ENCODE assay signal across 9 cellular contexts in genomic region chr5:151196556-151197290, GRCh38. TPM values are rescaled to one million over a fixed set of nuclear protein-coding genes. Genes with fewer than 3 reads are reported as not detected.
DNase-seq lines count a peak whose midpoint lies in the region; ATAC-seq, FAIRE-seq and TF ChIP-seq lines count a peak whose summit lies in the region.
"Had no signal": no experiment of that assay in that cellular context is flagged by ENCODE, and none has a peak within 500 bp of the region (broad histone marks: within the 10 kb centered on the region; RNA-seq: fewer than 3 reads in every experiment).

No MANE protein-coding gene starts in this region.

- intact Hi-C loops in lower lobe of right lung (cut with DNase I): no loop called here
- intact Hi-C loops in activated T-helper 2 cell treated with anti-CD3 and anti-CD28 coated beads, Interferon-gamma antibody, Interleukin-2, Interleukin-4, amounts not matched to agents 10 μg/mL and 5 μg/mL and 100 μg/mL, durations not matched to agents 14 hours and 24 hours and 36 hours (cut with micrococcal nuclease): no loop called here

- 71% methylated on average over 5 of the region's 5 CpGs for WGBS in SK-N-SH (ENCODE audit: low lambda C conversion rate)

- POLR2A ChIA-PET in SK-N-SH (lab: Yijun Ruan, JAX): no interaction called here

- H3K4me2 ChIP-seq in SK-N-SH: no peak overlapping the region

- H3K4me1 ChIP-seq in lower lobe of right lung: peaks cover 17% of the 10 kb centered on the region
- no peaks in the 10 kb centered on the region for H3K4me1 ChIP-seq in SK-N-SH (ENCODE audit: control insufficient read depth in 1 of 2, insufficient read depth in 2 of 2, low read depth in 1 of 2, low read length in 1 of 2)

- H3K27me3 Mint-ChIP-seq in activated T-helper 2 cell treated with anti-CD3 and anti-CD28 coated beads, Interferon-gamma antibody, Interleukin-2, Interleukin-4, amounts not matched to agents 10 μg/mL and 5 μg/mL and 100 μg/mL, durations not matched to agents 14 hours and 24 hours and 36 hours (ENCODE audit: low read depth): no peaks in the 10 kb centered on the region

- H3K27me3 ChIP-seq in lower lobe of right lung (ENCODE audit: low read depth) (no peaks in the 10 kb centered on the region), SK-N-SH (ENCODE audit: insufficient read depth) (no peaks in the 10 kb centered on the region; the same call in 1 of the 2 replicates)

- H3F3A ChIP-seq in SK-N-SH (replicated peaks; ENCODE audit: insufficient read depth): no peaks in the 10 kb centered on the region

- peaks cover 11% of the 10 kb centered on the region for H3K9me3 Mint-ChIP-seq in activated T-helper 2 cell treated with anti-CD3 and anti-CD28 coated beads, Interferon-gamma antibody, Interleukin-2, Interleukin-4, amounts not matched to agents 10 μg/mL and 5 μg/mL and 100 μg/mL, durations not matched to agents 14 hours and 24 hours and 36 hours

- no peaks in the 10 kb centered on the region for H4K20me1 ChIP-seq in SK-N-SH (ENCODE audit: insufficient read depth)

- no peaks in the 10 kb centered on the region for H3K79me2 ChIP-seq in SK-N-SH (ENCODE audit: insufficient read depth)

- H3K27ac ChIP-seq in lower lobe of right lung: peak overlapping the region; percentile 41
- no peak overlapping the region for H3K27ac ChIP-seq in SK-N-SH (ENCODE audit: low read depth in 2 of 2, low read length in 1 of 2)

- peaks cover 24% of the 10 kb centered on the region for H3K4me1 Mint-ChIP-seq in activated T-helper 2 cell treated with anti-CD3 and anti-CD28 coated beads, Interferon-gamma antibody, Interleukin-2, Interleukin-4, amounts not matched to agents 10 μg/mL and 5 μg/mL and 100 μg/mL, durations not matched to agents 14 hours and 24 hours and 36 hours (ENCODE audit: low read depth)

- H3K9ac ChIP-seq in SK-N-SH: no peak overlapping the region

- H3K4me3 ChIP-seq in Jurkat, Clone E6-1 (ENCODE audit: low read length): no peak overlapping the region
- no peak overlapping the region for H3K4me3 ChIP-seq in lower lobe of right lung
- no peak overlapping the region for H3K4me3 ChIP-seq in SK-N-SH (ENCODE audit: low read depth in 2 of 2, low read length in 1 of 2)

- H3K9me2 ChIP-seq in SK-N-SH: no peaks in the 10 kb centered on the region

- peaks cover 75% of the 10 kb centered on the region for H3K36me3 Mint-ChIP-seq in activated T-helper 2 cell treated with anti-CD3 and anti-CD28 coated beads, Interferon-gamma antibody, Interleukin-2, Interleukin-4, amounts not matched to agents 10 μg/mL and 5 μg/mL and 100 μg/mL, durations not matched to agents 14 hours and 24 hours and 36 hours (ENCODE audit: low read depth)

- peak; percentile 96 for FAIRE-seq in GM18507 (lab: Jason Lieb, UNC)
- FAIRE-seq: H1 had no signal

- H3K36me3 ChIP-seq in lower lobe of right lung (peaks cover 57% of the 10 kb centered on the region), SK-N-SH (replicated peaks in 1 of 2; ENCODE audit: control insufficient read depth in 1 of 2, insufficient read depth in 2 of 2, low read length in 1 of 2) (no peaks in the 10 kb centered on the region)

- H2AFZ ChIP-seq in SK-N-SH (ENCODE audit: low read depth): no peak overlapping the region

- H3K27ac Mint-ChIP-seq in activated T-helper 2 cell treated with anti-CD3 and anti-CD28 coated beads, Interferon-gamma antibody, Interleukin-2, Interleukin-4, amounts not matched to agents 10 μg/mL and 5 μg/mL and 100 μg/mL, durations not matched to agents 14 hours and 24 hours and 36 hours: no peak overlapping the region

- TF ChIP-seq RAD21 in SK-N-SH (IDR thresholded peaks at IDR 0.05; ENCODE audit: low read length): no peak

- DNase-seq in GM18507 (ENCODE audit: extremely low spot score, insufficient read length, low read depth) (no peak), lower lobe of right lung (no peak), cortex of kidney (lab: John Stamatoyannopoulos, UW) (no peak), SK-N-SH (no peak)
- DNase-seq in Jurkat, Clone E6-1 (ENCODE audit: low read depth, low spot score): peak; percentile 86
- DNase-seq in activated T-helper 2 cell treated with anti-CD3 and anti-CD28 coated beads, Interferon-gamma antibody, Interleukin-2, Interleukin-4, amounts not matched to agents 10 μg/mL and 5 μg/mL and 100 μg/mL, durations not matched to agents 14 hours and 24 hours and 36 hours (ENCODE audit: low spot score): no peak

- peaks cover 8% of the 10 kb centered on the region for H3K9me3 ChIP-seq in lower lobe of right lung
- no peaks in the 10 kb centered on the region for H3K9me3 ChIP-seq in SK-N-SH

- TF ChIP-seq CTCF in lower lobe of right lung (IDR thresholded peaks at IDR 0.05): no peak
- TF ChIP-seq CTCF in SK-N-SH (IDR thresholded peaks at IDR 0.05): no peak

- TF ChIP-seq EP300 in SK-N-SH (IDR thresholded peaks at IDR 0.05; ENCODE audit: borderline replicate concordance in 1 of 2, low read depth in 1 of 2, low read length in 1 of 2): no peak

- CTCF ChIA-PET in SK-N-SH (lab: Yijun Ruan, JAX): interaction anchor here (1.0 kb wide), 1 partner anchor 45 kb away, joined by 3 read pairs; no protein-coding TSS in a partner anchor

- ATAC-seq in GM21576 (IDR thresholded peaks at IDR 0.05; ENCODE audit: unreplicated experiment) (peak; percentile 95), lower lobe of right lung (peak; percentile 19 to 56), SK-N-SH treated with all-trans-retinoic acid at 6 μM for 48 hours (no peak)

- H3K4me3 Mint-ChIP-seq in activated T-helper 2 cell treated with anti-CD3 and anti-CD28 coated beads, Interferon-gamma antibody, Interleukin-2, Interleukin-4, amounts not matched to agents 10 μg/mL and 5 μg/mL and 100 μg/mL, durations not matched to agents 14 hours and 24 hours and 36 hours (ENCODE audit: low read depth): no peak overlapping the region

TF ChIP-seq in SK-N-SH treated with all-trans-retinoic acid at 6 μM for 48 hours, 23 proteins besides CTCF, POLR2A, EP300 and RAD21 (continues in another document):
- TF ChIP-seq ARNTL (CRISPR knock-in tag; IDR thresholded peaks at IDR 0.05; ENCODE audit: borderline replicate concordance, low read depth) (no peak), PATZ1 (CRISPR knock-in tag; IDR thresholded peaks at IDR 0.05; ENCODE audit: borderline replicate concordance) (no peak), ZNF8 (CRISPR knock-in tag; IDR thresholded peaks at IDR 0.05) (no peak)

TF ChIP-seq in SK-N-SH, 30 proteins besides CTCF, POLR2A, EP300 and RAD21 (continues in another document):
- TF ChIP-seq CHD2 (IDR thresholded peaks at IDR 0.05; ENCODE audit: low read length, partially characterized antibody) (no peak), USF1 (IDR thresholded peaks at IDR 0.05; ENCODE audit: borderline replicate concordance, low read depth) (no peak), ELF1 (IDR thresholded peaks at IDR 0.05) (no peak), USF2 (IDR thresholded peaks at IDR 0.05; ENCODE audit: borderline replicate concordance, low read depth, low read length) (no peak), EZH2phosphoT487 (IDR thresholded peaks at IDR 0.05; ENCODE audit: borderline replicate concordance, low read depth) (no peak), SMC3 (IDR thresholded peaks at IDR 0.05; ENCODE audit: low read depth, low read length) (no peak), TAF1 (IDR thresholded peaks at IDR 0.05; ENCODE audit: borderline replicate concordance, low read depth, low read length) (no peak), RFX5 (IDR thresholded peaks at IDR 0.05; ENCODE audit: low read length) (no peak)

RNA-seq across cellular contexts. Expression of gene CCDC69, which starts 27.2 kb away (rescaled TPM):
- 7.4 TPM for polyA plus RNA-seq in Jurkat, Clone E6-1 (2012; ENCODE audit: insufficient read depth, insufficient read length)
- total RNA-seq in lower lobe of right lung: 79.0 TPM
- total RNA-seq in activated T-helper 2 cell treated with anti-CD3 and anti-CD28 coated beads, Interferon-gamma antibody, Interleukin-2, Interleukin-4, amounts not matched to agents 10 μg/mL and 5 μg/mL and 100 μg/mL, durations not matched to agents 14 hours and 24 hours and 36 hours: 29.8 and 31.4 TPM in 2 replicates
- polyA plus RNA-seq in SK-N-SH (2012; rRNA removed): 0.38 and 0.54 TPM in 2 replicates
- 0.41 and 0.56 TPM in 2 replicates for polyA plus RNA-seq in SK-N-SH (2012; cell fraction: cytosol; rRNA removed)
- 0.21 and 0.22 TPM in 2 replicates for polyA plus RNA-seq in SK-N-SH (2012; cell fraction: nucleus; rRNA removed)

RNA-seq across cellular contexts. Expression of gene ANXA6, which starts 39.1 kb away (rescaled TPM):
- polyA plus RNA-seq in Jurkat, Clone E6-1 (2012; ENCODE audit: insufficient read depth, insufficient read length): 276 TPM
- total RNA-seq in lower lobe of right lung: 120 TPM
- 560 and 569 TPM in 2 replicates for total RNA-seq in activated T-helper 2 cell treated with anti-CD3 and anti-CD28 coated beads, Interferon-gamma antibody, Interleukin-2, Interleukin-4, amounts not matched to agents 10 μg/mL and 5 μg/mL and 100 μg/mL, durations not matched to agents 14 hours and 24 hours and 36 hours
- polyA plus RNA-seq in SK-N-SH (2012; rRNA removed): 87.5 and 101 TPM in 2 replicates
- 81.3 and 90.1 TPM in 2 replicates for polyA plus RNA-seq in SK-N-SH (2012; cell fraction: cytosol; rRNA removed)
- polyA plus RNA-seq in SK-N-SH (2012; cell fraction: nucleus; rRNA removed): 83.3 and 89.2 TPM in 2 replicates

RNA-seq across cellular contexts. Expression of gene GM2A, which starts 56.3 kb away (rescaled TPM):
- polyA plus RNA-seq in Jurkat, Clone E6-1 (2012; ENCODE audit: insufficient read depth, insufficient read length): 61.6 TPM
- 129 TPM for total RNA-seq in lower lobe of right lung
- total RNA-seq in activated T-helper 2 cell treated with anti-CD3 and anti-CD28 coated beads, Interferon-gamma antibody, Interleukin-2, Interleukin-4, amounts not matched to agents 10 μg/mL and 5 μg/mL and 100 μg/mL, durations not matched to agents 14 hours and 24 hours and 36 hours: 20.4 and 20.9 TPM in 2 replicates
- 8.0 and 10.2 TPM in 2 replicates for polyA plus RNA-seq in SK-N-SH (2012; rRNA removed)
- polyA plus RNA-seq in SK-N-SH (2012; cell fraction: cytosol; rRNA removed): 7.5 and 8.2 TPM in 2 replicates
- polyA plus RNA-seq in SK-N-SH (2012; cell fraction: nucleus; rRNA removed): 4.2 and 4.7 TPM in 2 replicates
